22 cellular contexts compared by ENCODE assay signal in the genomic region with DNA sequence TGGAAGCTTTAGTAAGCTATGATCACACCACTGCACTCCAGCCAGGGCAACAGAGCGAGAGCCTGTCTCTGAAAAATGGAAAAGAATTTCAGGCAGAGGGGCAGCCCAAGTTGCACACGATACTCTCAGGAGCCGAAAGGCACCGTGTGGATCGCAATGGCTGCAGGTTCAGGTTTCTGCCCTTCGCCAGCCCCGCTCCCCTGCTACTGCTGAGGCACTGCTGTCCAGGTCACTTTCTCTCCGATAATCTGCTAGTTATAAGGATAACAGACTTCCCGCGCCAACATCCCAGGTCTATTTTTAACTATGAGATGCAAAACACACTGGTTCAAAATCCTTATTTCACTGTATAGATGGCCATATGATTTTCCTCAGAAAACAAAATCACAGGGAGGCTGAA. TPM values are rescaled to one million over a fixed set of nuclear protein-coding genes. Genes with fewer than 3 reads are reported as not detected.
"Had no signal": no experiment of that assay in that cellular context is flagged by ENCODE, and none has a peak within 500 bp of the region (broad histone marks: within the 10 kb centered on the region; RNA-seq: fewer than 3 reads in every experiment).

No MANE protein-coding gene starts in this region.

- H3K4me3 ChIP-seq: lung, pancreas, prostate gland, right lobe of liver, skin epidermis, stomach, suprapubic skin, thoracic aorta, tibial artery, upper lobe of right lung had no signal

- DNase-seq: hippocampal formation; kidney glomerular epithelial cell; left cardiac atrium; naive thymus-derived CD8-positive, alpha-beta T cell; pancreas; posterior cingulate gyrus; right lobe of liver; stimulated activated CD4-positive, alpha-beta T cell treated with anti-CD3 and anti-CD28 coated beads, Interleukin-12 subunit alpha, Interleukin-12 subunit beta, amount 100 ng/mL, for 4 hours; stimulated activated CD4-positive, alpha-beta T cell treated with anti-CD3 and anti-CD28 coated beads, Interleukin-15, amount 100 ng/mL, for 24 hours; stimulated activated CD4-positive, alpha-beta T cell treated with anti-CD3 and anti-CD28 coated beads, Interleukin-2, amount 100 ng/mL, for 24 hours; stimulated activated CD4-positive, alpha-beta T cell treated with anti-CD3 and anti-CD28 coated beads, Interleukin-4, amount 100 ng/mL, for 1 hour; stimulated activated naive B cell treated with anti-CD40 and anti-IgM and Interleukin-4, amounts not matched to agents 10 μg/mL and 1 μg/mL and 100 μg/mL, for 72 hours; stimulated activated naive CD8-positive, alpha-beta T cell treated with anti-CD3 and anti-CD28 coated beads, Interleukin-15, Interleukin-2, amounts not matched to agents 100 U/mL and 50 U/mL, for 24 hours; stomach; tibial artery; upper lobe of right lung had no signal

- ATAC-seq: left lobe of liver; naive thymus-derived CD8-positive, alpha-beta T cell; stimulated activated naive B cell treated with anti-CD40 and anti-IgM and Interleukin-4, amounts not matched to agents 10 μg/mL and 1 μg/mL and 100 μg/mL, for 72 hours; stimulated activated naive CD8-positive, alpha-beta T cell treated with anti-CD3 and anti-CD28 coated beads, Interleukin-15, Interleukin-2, amounts not matched to agents 100 U/mL and 50 U/mL, for 24 hours; upper lobe of right lung had no signal

- H3K27ac ChIP-seq: pancreas, prostate gland, right lobe of liver, skin epidermis, stomach, suprapubic skin, thoracic aorta, tibial artery, upper lobe of right lung had no signal

- H3K27me3 ChIP-seq: pancreas, right lobe of liver, stomach, suprapubic skin, tibial artery, upper lobe of right lung had no signal

- H3K4me1 ChIP-seq: pancreas, prostate gland, suprapubic skin, upper lobe of right lung had no signal

- H3K36me3 ChIP-seq: pancreas, prostate gland, right lobe of liver, suprapubic skin, thoracic aorta had no signal

- H3K9me3 ChIP-seq: pancreas, prostate gland, right lobe of liver, stomach, suprapubic skin, thoracic aorta, tibial artery, upper lobe of right lung had no signal

RNA-seq across cellular contexts. Expression of gene BEND7, which starts 11.1 kb away (rescaled TPM):
- total RNA-seq: naive thymus-derived CD8-positive, alpha-beta T cell had no signal
